Comparison of ENCODE assay signal across 8 cellular contexts in the genomic region with DNA sequence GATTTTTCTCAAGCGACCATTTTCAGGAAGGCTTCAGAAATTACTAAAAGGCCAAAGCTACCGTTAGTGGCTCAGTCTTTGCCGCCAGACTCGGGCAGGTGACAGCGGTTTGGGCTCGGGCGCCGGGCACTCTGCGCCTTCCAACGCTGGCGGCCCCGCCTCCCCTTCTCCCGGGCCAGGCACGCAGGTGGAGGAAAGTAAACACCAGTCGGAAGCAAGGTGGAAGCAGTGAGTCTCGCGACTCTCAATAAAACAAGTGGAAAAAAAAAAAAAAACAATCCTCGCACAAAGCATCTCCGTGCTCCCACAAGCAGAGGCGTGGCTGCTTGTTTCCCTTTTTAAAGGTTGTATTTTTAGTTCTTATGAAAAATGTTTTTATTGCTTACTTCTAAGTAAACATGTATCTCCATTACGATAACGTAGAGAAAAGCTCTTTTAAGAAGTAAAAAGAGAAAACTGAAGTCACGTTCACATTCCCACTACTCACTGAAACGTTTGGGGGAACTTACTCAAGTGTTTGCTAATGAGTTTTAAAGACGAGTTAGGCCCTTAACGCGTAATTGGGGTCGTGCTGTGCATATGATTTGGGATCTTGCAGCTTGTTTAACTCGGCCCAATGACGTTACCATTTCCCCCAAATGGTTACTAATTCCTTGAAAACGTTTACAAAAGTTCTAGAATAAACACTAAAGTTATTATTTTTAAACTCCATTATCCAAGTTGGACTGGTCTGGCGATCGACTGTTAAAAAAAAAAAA. TPM values are rescaled to one million over a fixed set of nuclear protein-coding genes. Genes with fewer than 3 reads are reported as not detected.
A peak's percentile ranks its signal among the peaks of the same experiment; 100 is the strongest.
DNase-seq lines count a peak whose midpoint lies in the region; ATAC-seq and TF ChIP-seq lines count a peak whose summit lies in the region.

No MANE protein-coding gene starts in this region.

- H3K27me3 ChIP-seq in Panc1 (ENCODE audit: control insufficient read depth, insufficient read depth, low read length) (no peaks in the 10 kb centered on the region; the same call in 1 of the 2 replicates), iPS-18a (ENCODE audit: control insufficient read depth, insufficient read depth, low read length) (no peaks in the 10 kb centered on the region), skeletal muscle tissue (ENCODE audit: control insufficient read depth in 3 of 3, insufficient read depth in 3 of 3, low read length in 3 of 3) (no peaks in the 10 kb centered on the region)

- POLR2A ChIA-PET in Panc1 (lab: Charles Lee), result interaction anchor here (0.8 kb wide), 1 partner anchor 23 kb away, joined by 4 read pairs; no protein-coding TSS in a partner anchor

- intact Hi-C loops in CD14-positive monocyte (cut with micrococcal nuclease) (no loop called here), Panc1 (cut with micrococcal nuclease; ENCODE audit: unreplicated experiment) (no loop called here)

- TF ChIP-seq CTCF in CD14-positive monocyte (IDR thresholded peaks at IDR 0.05) (no peak), Panc1 (IDR thresholded peaks at IDR 0.05) (no peak), astrocyte of the cerebellum (IDR thresholded peaks at IDR 0.05; ENCODE audit: low read depth, low read length, missing control alignments) (no peak)

- H3K9me3 ChIP-seq in Panc1 (ENCODE audit: control insufficient read depth, insufficient read depth, low read depth, low read length) (no peaks in the 10 kb centered on the region), iPS-18a (ENCODE audit: control insufficient read depth, low read depth, low read length) (no peaks in the 10 kb centered on the region), skeletal muscle tissue (ENCODE audit: control insufficient read depth in 3 of 3, low read length in 3 of 3) (no peaks in the 10 kb centered on the region)

- H3K36me3 Mint-ChIP-seq in CD14-positive monocyte, result no peaks in the 10 kb centered on the region

- H3K27me3 Mint-ChIP-seq in CD14-positive monocyte (ENCODE audit: low read depth in 3 of 3), result peaks cover 2 to 6% (median 5%) of the 10 kb centered on the region in 3 donors

- H3K9me3 Mint-ChIP-seq in CD14-positive monocyte, result no peaks in the 10 kb centered on the region

- H3K4me1 ChIP-seq in Panc1 (ENCODE audit: control insufficient read depth, insufficient read depth, low read length) (peaks cover 16% of the 10 kb centered on the region), iPS-18a (ENCODE audit: control insufficient read depth, low read depth, low read length) (peaks cover 29% of the 10 kb centered on the region), skeletal muscle tissue (ENCODE audit: control insufficient read depth in 3 of 3, insufficient read depth in 3 of 3, low read length in 3 of 3) (peaks cover 5 to 11% (median 8%) of the 10 kb centered on the region in 3 donors)

- H3K4me3 ChIP-seq in Panc1 (ENCODE audit: low read depth in 2 of 2, low read length in 2 of 2) (peak overlapping the region; percentile 68 to 93), astrocyte of the cerebellum (ENCODE audit: low read depth, low read length) (peak overlapping the region; percentile 65), iPS-18a (ENCODE audit: low read length) (peak overlapping the region; percentile 99), skeletal muscle tissue (ENCODE audit: low read length in 3 of 3) (peak overlapping the region; percentile 77 to 86 (median 80))

- no TSS peak for BruUV-seq in Panc1 (replicated peaks; lab: Mats Ljungman, UMichigan)

- DNase-seq in CD14-positive monocyte (ENCODE audit: low spot score) (no peak), HS-5 (ENCODE audit: low read depth) (peak; percentile 39), Panc1 (ENCODE audit: low read depth, low spot score) (peak; percentile 30), astrocyte of the cerebellum (ENCODE audit: low read depth) (peak; percentile 4), NK-92 (lab: John Stamatoyannopoulos, UW; ENCODE audit: unreplicated experiment) (no peak)

- CTCF ChIA-PET in Panc1 (lab: Charles Lee), result no interaction called here

- H3K27ac Mint-ChIP-seq in CD14-positive monocyte, result peak overlapping the region in 2 of 7 donors; percentile 60 to 73

- peak overlapping the region; percentile 96 for H3K9ac ChIP-seq in iPS-18a (ENCODE audit: low read length)
- peak overlapping the region; percentile 69 to 86 (median 71) for H3K9ac ChIP-seq in skeletal muscle tissue (ENCODE audit: low read depth in 1 of 3, low read length in 3 of 3)

- peak overlapping the region; percentile 86 for H3K27ac ChIP-seq in Panc1 (ENCODE audit: low read length)
- H3K27ac ChIP-seq in iPS-18a (ENCODE audit: low read length), result peak overlapping the region; percentile 67
- H3K27ac ChIP-seq in skeletal muscle tissue (ENCODE audit: low read depth, low read length), result peak overlapping the region; percentile 82

- peak overlapping the region; percentile 93 to 100 for H3K4me3 Mint-ChIP-seq in CD14-positive monocyte

- ATAC-seq in Panc1, result no peak
- ATAC-seq in HG03571 (IDR thresholded peaks at IDR 0.05; ENCODE audit: unreplicated experiment), result no peak

- in situ Hi-C loops in Panc1 (cut with HindIII; ENCODE audit: low pct_unique_long_range_greater_than_20kb, low sequenced_read_pairs), result no loop called here
- in situ Hi-C loops in astrocyte of the cerebellum (cut with HindIII; ENCODE audit: low sequenced_read_pairs), result no loop called here

- H3K36me3 ChIP-seq in Panc1 (ENCODE audit: control insufficient read depth, insufficient read depth, low read length) (no peaks in the 10 kb centered on the region; the same call in 1 of the 2 replicates), iPS-18a (ENCODE audit: control insufficient read depth, low read depth, low read length) (no peaks in the 10 kb centered on the region), skeletal muscle tissue (ENCODE audit: control insufficient read depth in 3 of 3, insufficient read depth in 3 of 3, low read length in 3 of 3) (no peaks in the 10 kb centered on the region)

- H3K4me1 Mint-ChIP-seq in CD14-positive monocyte, result peaks cover 46% of the 10 kb centered on the region

RNA-seq across cellular contexts. Expression of a gene that starts 0.9 kb away (rescaled TPM):
- 1 to 10 TPM; 2.5 to 3.1 TPM for polyA plus RNA-seq in CD14-positive monocyte
- total RNA-seq in Panc1 (2021; ENCODE audit: unreplicated experiment) (46.1 TPM), skeletal muscle tissue (19.8 TPM)
- 25.7 TPM for polyA plus RNA-seq in Panc1 (2012; ENCODE audit: insufficient read length)

Comparison
In these comparisons a context has a peak if more than half of its experiments do, and no peak if none do; other contexts are left out.
1. DNase-seq: peak in HS-5 (single experiment), Panc1 (single experiment) and astrocyte of the cerebellum (single experiment); none in CD14-positive monocyte (single experiment) and NK-92 (single experiment).
2. Peak in every context shown above with its lines, with median percentiles within 50 percentile points of each other: H3K27ac ChIP-seq and H3K4me3 ChIP-seq.